ENCODE assay signal across 1 cellular context in genomic region chr1:180935326-180936109, GRCh38.
A peak's percentile ranks its signal among the peaks of the same experiment; 100 is the strongest.
TF ChIP-seq lines count a peak whose summit lies in the region.

No MANE protein-coding gene starts in this region.

TF ChIP-seq in HepG2, 621 proteins besides CTCF, POLR2A, EP300 and RAD21 (continued from another document and continues in another):
- TF ChIP-seq, protein P1, sequence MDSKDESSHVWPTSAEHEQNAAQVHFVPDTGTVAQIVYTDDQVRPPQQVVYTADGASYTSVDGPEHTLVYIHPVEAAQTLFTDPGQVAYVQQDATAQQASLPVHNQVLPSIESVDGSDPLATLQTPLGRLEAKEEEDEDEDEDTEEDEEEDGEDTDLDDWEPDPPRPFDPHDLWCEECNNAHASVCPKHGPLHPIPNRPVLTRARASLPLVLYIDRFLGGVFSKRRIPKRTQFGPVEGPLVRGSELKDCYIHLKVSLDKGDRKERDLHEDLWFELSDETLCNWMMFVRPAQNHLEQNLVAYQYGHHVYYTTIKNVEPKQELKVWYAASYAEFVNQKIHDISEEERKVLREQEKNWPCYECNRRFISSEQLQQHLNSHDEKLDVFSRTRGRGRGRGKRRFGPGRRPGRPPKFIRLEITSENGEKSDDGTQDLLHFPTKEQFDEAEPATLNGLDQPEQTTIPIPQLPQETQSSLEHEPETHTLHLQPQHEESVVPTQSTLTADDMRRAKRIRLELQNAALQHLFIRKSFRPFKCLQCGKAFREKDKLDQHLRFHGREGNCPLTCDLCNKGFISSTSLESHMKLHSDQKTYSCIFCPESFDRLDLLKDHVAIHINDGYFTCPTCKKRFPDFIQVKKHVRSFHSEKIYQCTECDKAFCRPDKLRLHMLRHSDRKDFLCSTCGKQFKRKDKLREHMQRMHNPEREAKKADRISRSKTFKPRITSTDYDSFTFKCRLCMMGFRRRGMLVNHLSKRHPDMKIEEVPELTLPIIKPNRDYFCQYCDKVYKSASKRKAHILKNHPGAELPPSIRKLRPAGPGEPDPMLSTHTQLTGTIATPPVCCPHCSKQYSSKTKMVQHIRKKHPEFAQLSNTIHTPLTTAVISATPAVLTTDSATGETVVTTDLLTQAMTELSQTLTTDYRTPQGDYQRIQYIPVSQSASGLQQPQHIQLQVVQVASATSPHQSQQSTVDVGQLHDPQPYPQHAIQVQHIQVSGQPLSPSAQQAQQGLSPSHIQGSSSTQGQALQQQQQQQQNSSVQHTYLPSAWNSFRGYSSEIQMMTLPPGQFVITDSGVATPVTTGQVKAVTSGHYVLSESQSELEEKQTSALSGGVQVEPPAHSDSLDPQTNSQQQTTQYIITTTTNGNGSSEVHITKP (CRISPR knock-in tag; IDR thresholded peaks at IDR 0.05; ENCODE audit: low read depth), result 0 out of 2 replicates have a peak, but pooled peaks have one; percentile 18
- TF ChIP-seq, protein P2, sequence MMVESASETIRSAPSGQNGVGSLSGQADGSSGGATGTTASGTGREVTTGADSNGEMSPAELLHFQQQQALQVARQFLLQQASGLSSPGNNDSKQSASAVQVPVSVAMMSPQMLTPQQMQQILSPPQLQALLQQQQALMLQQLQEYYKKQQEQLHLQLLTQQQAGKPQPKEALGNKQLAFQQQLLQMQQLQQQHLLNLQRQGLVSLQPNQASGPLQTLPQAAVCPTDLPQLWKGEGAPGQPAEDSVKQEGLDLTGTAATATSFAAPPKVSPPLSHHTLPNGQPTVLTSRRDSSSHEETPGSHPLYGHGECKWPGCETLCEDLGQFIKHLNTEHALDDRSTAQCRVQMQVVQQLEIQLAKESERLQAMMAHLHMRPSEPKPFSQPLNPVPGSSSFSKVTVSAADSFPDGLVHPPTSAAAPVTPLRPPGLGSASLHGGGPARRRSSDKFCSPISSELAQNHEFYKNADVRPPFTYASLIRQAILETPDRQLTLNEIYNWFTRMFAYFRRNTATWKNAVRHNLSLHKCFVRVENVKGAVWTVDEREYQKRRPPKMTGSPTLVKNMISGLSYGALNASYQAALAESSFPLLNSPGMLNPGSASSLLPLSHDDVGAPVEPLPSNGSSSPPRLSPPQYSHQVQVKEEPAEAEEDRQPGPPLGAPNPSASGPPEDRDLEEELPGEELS (CRISPR knock-in tag; IDR thresholded peaks at IDR 0.05), result peak; percentile 18; the same call in 1 of the 2 replicates
- TF ChIP-seq ARNTL (CRISPR knock-in tag; IDR thresholded peaks at IDR 0.05) (0 out of 2 replicates have a peak, but pooled peaks have one; percentile 26), MED1 (CRISPR knock-in tag; IDR thresholded peaks at IDR 0.05) (peak; percentile 61; the same call in 1 of the 2 replicates), ASH2L (IDR thresholded peaks at IDR 0.05; ENCODE audit: insufficient read length, low read depth, low read length) (peak; percentile 24), NR2F6 (IDR thresholded peaks at IDR 0.05) (no peak), NR2F6 (CRISPR knock-in tag; IDR thresholded peaks at IDR 0.05) (peak; percentile 58; the same call in 1 of the 2 replicates), FOXK1 (CRISPR knock-in tag; IDR thresholded peaks at IDR 0.05; ENCODE audit: borderline replicate concordance, low read depth) (no peak), ZNF136 (CRISPR knock-in tag; IDR thresholded peaks at IDR 0.05; ENCODE audit: low read depth) (0 out of 2 replicates have a peak, but pooled peaks have one; percentile 71), ZNF737 (CRISPR knock-in tag; IDR thresholded peaks at IDR 0.05; ENCODE audit: borderline replicate concordance) (no peak), XRCC5 (optimal IDR thresholded peaks at IDR 0.05; ENCODE audit: low read length) (peak; percentile 52), TEAD3 (CRISPR knock-in tag; optimal IDR thresholded peaks at IDR 0.05; ENCODE audit: borderline replicate concordance) (peak; percentile 64), ZNF44 (CRISPR knock-in tag; IDR thresholded peaks at IDR 0.05) (0 out of 2 replicates have a peak, but pooled peaks have one; percentile 14), ZFP1 (CRISPR knock-in tag; IDR thresholded peaks at IDR 0.05) (0 out of 2 replicates have a peak, but pooled peaks have one; percentile 42), HOXA3 (CRISPR knock-in tag; IDR thresholded peaks at IDR 0.05) (peak; percentile 37; the same call in 1 of the 2 replicates), ZNF563 (CRISPR knock-in tag; IDR thresholded peaks at IDR 0.05) (peak; percentile 45; the same call in 1 of the 2 replicates), AHR (CRISPR knock-in tag; IDR thresholded peaks at IDR 0.05) (0 out of 2 replicates have a peak, but pooled peaks have one; percentile 38), ZBTB42 (CRISPR knock-in tag; IDR thresholded peaks at IDR 0.05) (0 out of 2 replicates have a peak, but pooled peaks have one; percentile 24), ZNF354B (CRISPR knock-in tag; IDR thresholded peaks at IDR 0.05) (no peak), ZHX2 (IDR thresholded peaks at IDR 0.05; ENCODE audit: low read depth) (no peak), ZHX2 (CRISPR knock-in tag; IDR thresholded peaks at IDR 0.05; ENCODE audit: borderline replicate concordance) (no peak), MTA1 (CRISPR knock-in tag; IDR thresholded peaks at IDR 0.05; ENCODE audit: borderline replicate concordance) (peak; percentile 61; the same call in 1 of the 2 replicates), TP53 (CRISPR knock-in tag; conservative IDR thresholded peaks at IDR 0.05) (no peak), ETV5 (CRISPR knock-in tag; IDR thresholded peaks at IDR 0.05; ENCODE audit: borderline replicate concordance) (peak; percentile 40; the same call in 1 of the 2 replicates), ZNF780A (CRISPR knock-in tag; IDR thresholded peaks at IDR 0.05) (peak; percentile 42; the same call in 1 of the 2 replicates), ZNF792 (CRISPR knock-in tag; IDR thresholded peaks at IDR 0.05) (peak; percentile 42; the same call in 1 of the 2 replicates), FIP1L1 (IDR thresholded peaks at IDR 0.05; ENCODE audit: borderline replicate concordance, insufficient read depth, low read depth, low read length) (no peak), MTF2 (CRISPR knock-in tag; IDR thresholded peaks at IDR 0.05; ENCODE audit: borderline replicate concordance) (peak; percentile 52; the same call in 1 of the 2 replicates), SAFB2 (CRISPR knock-in tag; IDR thresholded peaks at IDR 0.05; ENCODE audit: borderline replicate concordance, low read depth) (0 out of 2 replicates have a peak, but pooled peaks have one; percentile 49)
- TF ChIP-seq, protein P3, sequence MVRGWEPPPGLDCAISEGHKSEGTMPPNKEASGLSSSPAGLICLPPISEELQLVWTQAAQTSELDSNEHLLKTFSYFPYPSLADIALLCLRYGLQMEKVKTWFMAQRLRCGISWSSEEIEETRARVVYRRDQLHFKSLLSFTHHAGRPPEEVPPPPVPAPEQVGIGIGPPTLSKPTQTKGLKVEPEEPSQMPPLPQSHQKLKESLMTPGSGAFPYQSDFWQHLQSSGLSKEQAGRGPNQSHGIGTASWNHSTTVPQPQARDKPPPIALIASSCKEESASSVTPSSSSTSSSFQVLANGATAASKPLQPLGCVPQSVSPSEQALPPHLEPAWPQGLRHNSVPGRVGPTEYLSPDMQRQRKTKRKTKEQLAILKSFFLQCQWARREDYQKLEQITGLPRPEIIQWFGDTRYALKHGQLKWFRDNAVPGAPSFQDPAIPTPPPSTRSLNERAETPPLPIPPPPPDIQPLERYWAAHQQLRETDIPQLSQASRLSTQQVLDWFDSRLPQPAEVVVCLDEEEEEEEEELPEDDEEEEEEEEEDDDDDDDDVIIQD (CRISPR knock-in tag; IDR thresholded peaks at IDR 0.05; ENCODE audit: low read depth), result peak; percentile 72
- TF ChIP-seq, protein P4, sequence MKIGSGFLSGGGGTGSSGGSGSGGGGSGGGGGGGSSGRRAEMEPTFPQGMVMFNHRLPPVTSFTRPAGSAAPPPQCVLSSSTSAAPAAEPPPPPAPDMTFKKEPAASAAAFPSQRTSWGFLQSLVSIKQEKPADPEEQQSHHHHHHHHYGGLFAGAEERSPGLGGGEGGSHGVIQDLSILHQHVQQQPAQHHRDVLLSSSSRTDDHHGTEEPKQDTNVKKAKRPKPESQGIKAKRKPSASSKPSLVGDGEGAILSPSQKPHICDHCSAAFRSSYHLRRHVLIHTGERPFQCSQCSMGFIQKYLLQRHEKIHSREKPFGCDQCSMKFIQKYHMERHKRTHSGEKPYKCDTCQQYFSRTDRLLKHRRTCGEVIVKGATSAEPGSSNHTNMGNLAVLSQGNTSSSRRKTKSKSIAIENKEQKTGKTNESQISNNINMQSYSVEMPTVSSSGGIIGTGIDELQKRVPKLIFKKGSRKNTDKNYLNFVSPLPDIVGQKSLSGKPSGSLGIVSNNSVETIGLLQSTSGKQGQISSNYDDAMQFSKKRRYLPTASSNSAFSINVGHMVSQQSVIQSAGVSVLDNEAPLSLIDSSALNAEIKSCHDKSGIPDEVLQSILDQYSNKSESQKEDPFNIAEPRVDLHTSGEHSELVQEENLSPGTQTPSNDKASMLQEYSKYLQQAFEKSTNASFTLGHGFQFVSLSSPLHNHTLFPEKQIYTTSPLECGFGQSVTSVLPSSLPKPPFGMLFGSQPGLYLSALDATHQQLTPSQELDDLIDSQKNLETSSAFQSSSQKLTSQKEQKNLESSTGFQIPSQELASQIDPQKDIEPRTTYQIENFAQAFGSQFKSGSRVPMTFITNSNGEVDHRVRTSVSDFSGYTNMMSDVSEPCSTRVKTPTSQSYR (CRISPR knock-in tag; IDR thresholded peaks at IDR 0.05; ENCODE audit: borderline replicate concordance), result peak; percentile 18; the same call in 1 of the 2 replicates
- TF ChIP-seq, protein P5, sequence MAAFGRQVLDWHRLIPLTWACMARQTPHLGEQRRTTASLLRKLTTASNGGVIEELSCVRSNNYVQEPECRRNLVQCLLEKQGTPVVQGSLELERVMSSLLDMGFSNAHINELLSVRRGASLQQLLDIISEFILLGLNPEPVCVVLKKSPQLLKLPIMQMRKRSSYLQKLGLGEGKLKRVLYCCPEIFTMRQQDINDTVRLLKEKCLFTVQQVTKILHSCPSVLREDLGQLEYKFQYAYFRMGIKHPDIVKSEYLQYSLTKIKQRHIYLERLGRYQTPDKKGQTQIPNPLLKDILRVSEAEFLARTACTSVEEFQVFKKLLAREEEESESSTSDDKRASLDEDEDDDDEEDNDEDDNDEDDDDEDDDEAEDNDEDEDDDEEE (CRISPR knock-in tag; IDR thresholded peaks at IDR 0.05), result 0 out of 2 replicates have a peak, but pooled peaks have one; percentile 50
- TF ChIP-seq, protein P6, sequence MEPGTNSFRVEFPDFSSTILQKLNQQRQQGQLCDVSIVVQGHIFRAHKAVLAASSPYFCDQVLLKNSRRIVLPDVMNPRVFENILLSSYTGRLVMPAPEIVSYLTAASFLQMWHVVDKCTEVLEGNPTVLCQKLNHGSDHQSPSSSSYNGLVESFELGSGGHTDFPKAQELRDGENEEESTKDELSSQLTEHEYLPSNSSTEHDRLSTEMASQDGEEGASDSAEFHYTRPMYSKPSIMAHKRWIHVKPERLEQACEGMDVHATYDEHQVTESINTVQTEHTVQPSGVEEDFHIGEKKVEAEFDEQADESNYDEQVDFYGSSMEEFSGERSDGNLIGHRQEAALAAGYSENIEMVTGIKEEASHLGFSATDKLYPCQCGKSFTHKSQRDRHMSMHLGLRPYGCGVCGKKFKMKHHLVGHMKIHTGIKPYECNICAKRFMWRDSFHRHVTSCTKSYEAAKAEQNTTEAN (CRISPR knock-in tag; conservative IDR thresholded peaks at IDR 0.05), result peak; percentile 37; the same call in 1 of the 2 replicates
- TF ChIP-seq, protein P7, sequence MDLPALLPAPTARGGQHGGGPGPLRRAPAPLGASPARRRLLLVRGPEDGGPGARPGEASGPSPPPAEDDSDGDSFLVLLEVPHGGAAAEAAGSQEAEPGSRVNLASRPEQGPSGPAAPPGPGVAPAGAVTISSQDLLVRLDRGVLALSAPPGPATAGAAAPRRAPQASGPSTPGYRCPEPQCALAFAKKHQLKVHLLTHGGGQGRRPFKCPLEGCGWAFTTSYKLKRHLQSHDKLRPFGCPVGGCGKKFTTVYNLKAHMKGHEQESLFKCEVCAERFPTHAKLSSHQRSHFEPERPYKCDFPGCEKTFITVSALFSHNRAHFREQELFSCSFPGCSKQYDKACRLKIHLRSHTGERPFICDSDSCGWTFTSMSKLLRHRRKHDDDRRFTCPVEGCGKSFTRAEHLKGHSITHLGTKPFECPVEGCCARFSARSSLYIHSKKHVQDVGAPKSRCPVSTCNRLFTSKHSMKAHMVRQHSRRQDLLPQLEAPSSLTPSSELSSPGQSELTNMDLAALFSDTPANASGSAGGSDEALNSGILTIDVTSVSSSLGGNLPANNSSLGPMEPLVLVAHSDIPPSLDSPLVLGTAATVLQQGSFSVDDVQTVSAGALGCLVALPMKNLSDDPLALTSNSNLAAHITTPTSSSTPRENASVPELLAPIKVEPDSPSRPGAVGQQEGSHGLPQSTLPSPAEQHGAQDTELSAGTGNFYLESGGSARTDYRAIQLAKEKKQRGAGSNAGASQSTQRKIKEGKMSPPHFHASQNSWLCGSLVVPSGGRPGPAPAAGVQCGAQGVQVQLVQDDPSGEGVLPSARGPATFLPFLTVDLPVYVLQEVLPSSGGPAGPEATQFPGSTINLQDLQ (CRISPR knock-in tag; IDR thresholded peaks at IDR 0.05), result no peak
